Comparison of ENCODE assay signal across 8 cellular contexts in the genomic region with DNA sequence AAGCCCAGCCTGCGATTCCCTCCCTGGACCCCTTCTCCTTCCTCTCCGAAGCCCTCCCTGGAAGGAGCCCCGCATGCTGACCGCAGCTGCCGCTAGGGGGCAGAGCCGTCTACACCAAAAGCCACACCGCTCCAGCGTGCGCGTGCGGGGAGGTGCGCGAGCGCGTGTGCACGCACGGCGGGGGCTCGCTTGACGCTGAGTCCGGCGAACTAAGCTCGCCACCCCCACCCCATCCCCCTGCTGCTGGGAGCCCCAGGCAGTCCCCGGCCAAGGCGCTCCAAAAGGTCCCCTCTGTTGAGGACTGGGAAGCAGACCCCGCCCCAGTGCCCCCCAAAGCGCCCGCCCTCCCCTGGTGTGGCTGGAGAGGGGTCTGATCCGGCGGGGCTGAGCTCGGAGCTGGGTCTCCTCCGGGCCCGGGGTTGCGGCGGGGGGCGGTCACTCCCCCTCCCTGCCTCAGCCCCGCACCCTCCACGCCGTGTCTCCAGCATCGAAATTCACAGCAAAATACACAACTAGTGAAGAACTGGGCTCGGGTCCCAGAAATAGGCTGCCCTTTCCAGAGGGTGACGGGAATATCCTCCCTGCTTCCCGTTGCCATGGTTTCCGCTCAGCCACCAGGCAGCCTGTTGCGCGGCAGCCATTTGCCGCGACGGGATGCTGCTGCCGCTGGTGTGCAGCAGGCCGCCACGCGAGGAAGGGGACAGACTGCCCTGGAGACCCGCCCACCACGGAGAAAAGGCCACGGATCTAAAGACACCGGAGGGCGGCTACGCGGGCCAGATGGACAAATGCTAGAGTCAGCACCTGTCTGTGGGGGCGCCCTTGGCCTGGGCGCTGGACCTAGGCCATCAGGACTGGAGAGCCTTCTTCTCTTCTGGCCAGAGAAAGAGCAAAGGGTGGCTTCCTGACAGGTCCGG. TPM values are rescaled to one million over a fixed set of nuclear protein-coding genes. Genes with fewer than 3 reads are reported as not detected.
DNase-seq lines count a peak whose midpoint lies in the region; ATAC-seq and TF ChIP-seq lines count a peak whose summit lies in the region.

No MANE protein-coding gene starts in this region.

- H3K27ac Mint-ChIP-seq in activated CD4-positive, alpha-beta T cell treated with anti-CD3 and anti-CD28 coated beads for 36 hours, result peak overlapping the region; percentile 73

- no peaks in the 10 kb centered on the region for H3K27me3 Mint-ChIP-seq in activated CD4-positive, alpha-beta T cell treated with anti-CD3 and anti-CD28 coated beads for 36 hours

- H3K9me3 Mint-ChIP-seq in activated CD4-positive, alpha-beta T cell treated with anti-CD3 and anti-CD28 coated beads for 36 hours (ENCODE audit: low read depth), result no peaks in the 10 kb centered on the region

- POLR2A ChIA-PET in activated CD4-positive, alpha-beta T cell treated with anti-CD3 and anti-CD28 coated beads for 36 hours (lab: Charles Lee), result interaction anchor here (0.6 to 1.0 kb wide), 3 partner anchors 11 to 269 kb away, joined by 3 to 5 read pairs (median 3); partner anchors contain the start of genes CCNQ and DUSP9

- peak; percentile 83 for TF ChIP-seq CTCF in C4-2B (conservative IDR thresholded peaks at IDR 0.05)

- peak; percentile 50 for DNase-seq in NCI-H1694 treated with DMSO at 0.1 percent for 48 hours (lab: John Stamatoyannopoulos, UW)
- DNase-seq in activated CD4-positive, alpha-beta T cell treated with anti-CD3 and anti-CD28 coated beads for 36 hours, result peak; percentile 85
- peak; percentile 71 for DNase-seq in cerebellar cortex (ENCODE audit: low spot score)
- DNase-seq in kidney tubule cell (ENCODE audit: low spot score), result peak; percentile 60
- peak; percentile 44 to 69 (median 62) for DNase-seq in stimulated activated CD4-positive, alpha-beta T cell treated with anti-CD3 and anti-CD28 coated beads, Interleukin-1b, Interleukin-23, amount 100 ng/mL, for 24 hours (ENCODE audit: low read depth in 4 of 4, low spot score in 1 of 4)

- H3K4me3 Mint-ChIP-seq in activated CD4-positive, alpha-beta T cell treated with anti-CD3 and anti-CD28 coated beads for 36 hours, result peak overlapping the region; percentile 62

- CTCF ChIA-PET in activated CD4-positive, alpha-beta T cell treated with anti-CD3 and anti-CD28 coated beads for 36 hours (lab: Charles Lee), result interaction anchor here (0.7 to 2.7 kb wide), 8 partner anchors 9 to 483 kb away, joined by 3 to 19 read pairs (median 5); partner anchors contain the start of gene CCNQ

- peaks cover 15% of the 10 kb centered on the region for H3K4me1 Mint-ChIP-seq in activated CD4-positive, alpha-beta T cell treated with anti-CD3 and anti-CD28 coated beads for 36 hours

- peak; percentile 71 for ATAC-seq in GM21723 (IDR thresholded peaks at IDR 0.05; ENCODE audit: unreplicated experiment)
- peak; percentile 91 for ATAC-seq in activated CD4-positive, alpha-beta T cell treated with anti-CD3 and anti-CD28 coated beads for 36 hours
- ATAC-seq in HG02763 (IDR thresholded peaks at IDR 0.05; ENCODE audit: unreplicated experiment), result no peak

- peak overlapping the region; percentile 34 for H3K27ac ChIP-seq in C4-2B

- no peaks in the 10 kb centered on the region for H3K36me3 Mint-ChIP-seq in activated CD4-positive, alpha-beta T cell treated with anti-CD3 and anti-CD28 coated beads for 36 hours (ENCODE audit: low read depth)

- intact Hi-C loops in activated CD4-positive, alpha-beta T cell treated with anti-CD3 and anti-CD28 coated beads for 36 hours (cut with DNase I, micrococcal nuclease), result loop anchor here (1.0 to 5.0 kb wide), 6 partner anchors 11 to 58 kb away; partner anchors contain the start of genes DUSP9 (in 2 of the 2) and CCNQ (in 1 of the 2)

RNA-seq across cellular contexts. Expression of gene CCNQ, which starts 11.2 kb away (rescaled TPM):
- total RNA-seq in activated CD4-positive, alpha-beta T cell treated with anti-CD3 and anti-CD28 coated beads for 36 hours, result 10 to 100 TPM; 13.9 to 14.7 TPM

RNA-seq across cellular contexts. Expression of gene DUSP9, which starts 36.8 kb away (rescaled TPM):
- total RNA-seq in activated CD4-positive, alpha-beta T cell treated with anti-CD3 and anti-CD28 coated beads for 36 hours, result under 1 TPM; 0.12 to 0.14 TPM
